In genomic region chr11:57776101-57776511, GRCh38 we compare ENCODE assay signal across 12 cellular contexts. TPM values are rescaled to one million over a fixed set of nuclear protein-coding genes. Genes with fewer than 3 reads are reported as not detected.
DNase-seq lines count a peak whose midpoint lies in the region; ATAC-seq, FAIRE-seq and TF ChIP-seq lines count a peak whose summit lies in the region.
"Had no signal": no experiment of that assay in that cellular context is flagged by ENCODE, and none has a peak within 500 bp of the region (broad histone marks: within the 10 kb centered on the region; RNA-seq: fewer than 3 reads in every experiment).

No MANE protein-coding gene starts in this region.

- peak overlapping the region; percentile 74 for H3K4me3 Mint-ChIP-seq in neural crest cell

- TF ChIP-seq RAD21 in A549 (conservative IDR thresholded peaks at IDR 0.05 in 1 of 2, IDR thresholded peaks at IDR 0.05 in 1 of 2) = no peak

- no peaks in the 10 kb centered on the region for H3K9me3 Mint-ChIP-seq in neural crest cell

- CTCF ChIA-PET in A549 (lab: Yijun Ruan, JAX) = interaction anchor here (0.6 to 2.3 kb wide), 5 partner anchors 8 to 25 kb away, joined by 3 to 12 read pairs (median 4); partner anchors contain the start of gene BTBD18

- H3K4me1 Mint-ChIP-seq in neural crest cell = peaks cover 76% of the 10 kb centered on the region

- H3K4me3 ChIP-seq in A549 (no peak overlapping the region), NT2/D1 (ENCODE audit: insufficient read length, low read depth) (no peak overlapping the region), esophagus (ENCODE audit: low read depth in 1 of 2, low read length in 2 of 2) (peak overlapping the region in 1 of 2 donors; percentile 2)

- ATAC-seq in A549 = no peak
- no peak for ATAC-seq in HG02981 (IDR thresholded peaks at IDR 0.05; ENCODE audit: unreplicated experiment)

- TF ChIP-seq POLR2A in A549 (IDR thresholded peaks at IDR 0.05; ENCODE audit: low read length) = no peak

- peak overlapping the region; percentile 36 for H3K9ac ChIP-seq in NT2/D1 (ENCODE audit: insufficient read length, low read depth)

- no peaks in the 10 kb centered on the region for H3K9me3 ChIP-seq in A549
- no peaks in the 10 kb centered on the region for H3K9me3 ChIP-seq in NT2/D1 (ENCODE audit: insufficient read depth, low read length)
- H3K9me3 ChIP-seq in esophagus (ENCODE audit: control insufficient read depth in 2 of 2, insufficient read depth in 1 of 2, low read depth in 1 of 2, low read length in 1 of 2) = no peaks in the 10 kb centered on the region

- POLR2A ChIA-PET in A549 (lab: Yijun Ruan, JAX) = interaction anchor here (1.2 kb wide), 1 partner anchor 27 kb away, joined by 3 read pairs; no protein-coding TSS in a partner anchor

- H3K4me2 ChIP-seq in A549 = peak overlapping the region; percentile 93

- DNase-seq in A549 (ENCODE audit: low read depth in 1 of 2, low spot score in 1 of 2) (no peak), NT2/D1 (ENCODE audit: low read depth, low spot score) (no peak), neural crest cell (ENCODE audit: low read depth, low spot score) (no peak), UCSD-AML1 (lab: John Stamatoyannopoulos, UW; ENCODE audit: unreplicated experiment) (no peak), HT-29 (ENCODE audit: low spot score) (no peak), NCI-H128 (lab: John Stamatoyannopoulos, UW; ENCODE audit: unreplicated experiment) (no peak)
- DNase-seq: activated CD4-positive, CD25-positive, alpha-beta regulatory T cell; C1 segment of cervical spinal cord; NCI-H2171 had no signal

- H3K27ac ChIP-seq in A549 = peak overlapping the region; percentile 83 to 88; a peak in 5 of 6 replicates
- H3K27ac ChIP-seq in esophagus (ENCODE audit: low read depth in 2 of 2, low read length in 1 of 2) = peak overlapping the region; percentile 87 to 89

- H3K27me3 ChIP-seq in NT2/D1 (ENCODE audit: insufficient read depth, insufficient read length) = no peaks in the 10 kb centered on the region
- H3K27me3 ChIP-seq in esophagus (ENCODE audit: control insufficient read depth in 1 of 2, insufficient read depth in 2 of 2, low read length in 2 of 2) = no peaks in the 10 kb centered on the region

- TF ChIP-seq CTCF in A549 (IDR thresholded peaks at IDR 0.05) (no peak), neural crest cell (conservative IDR thresholded peaks at IDR 0.05) (no peak)

- no peaks in the 10 kb centered on the region for H3K27me3 Mint-ChIP-seq in neural crest cell (ENCODE audit: low read depth)

- no peak for TF ChIP-seq EP300 in A549 (IDR thresholded peaks at IDR 0.05)

- no peak for FAIRE-seq in A549 (lab: Jason Lieb, UNC)
- FAIRE-seq: colon had no signal

- peaks cover 89% of the 10 kb centered on the region for H3K4me1 ChIP-seq in A549
- H3K4me1 ChIP-seq in NT2/D1 (ENCODE audit: insufficient read depth, insufficient read length) = no peaks in the 10 kb centered on the region
- H3K4me1 ChIP-seq in esophagus (ENCODE audit: control insufficient read depth in 2 of 2, insufficient read depth in 2 of 2, low read length in 1 of 2) = peaks cover 8 to 10% of the 10 kb centered on the region in 2 donors

- peaks cover 4% of the 10 kb centered on the region for H3K36me3 Mint-ChIP-seq in neural crest cell (ENCODE audit: low read depth)

- H3K27ac Mint-ChIP-seq in neural crest cell (ENCODE audit: unreplicated experiment) = peak overlapping the region; percentile 48

- 78% methylated on average over 2 of the region's 2 CpGs for WGBS in A549 (ENCODE audit: missing lambda C conversion rate)
- WGBS in esophagus, 2 donors = 40 to 47% methylated on average over 2 of the region's 2 CpGs

- H3K36me3 ChIP-seq in NT2/D1 (ENCODE audit: insufficient read depth, insufficient read length, low read length) (peaks cover 21% of the 10 kb centered on the region), esophagus (ENCODE audit: control insufficient read depth in 2 of 2, insufficient read depth in 2 of 2, low read length in 1 of 2) (no peaks in the 10 kb centered on the region)

TF ChIP-seq in A549, 52 proteins besides CTCF, POLR2A, EP300 and RAD21:
- no peak for TF ChIP-seq ESRRA (IDR thresholded peaks at IDR 0.05; ENCODE audit: borderline replicate concordance, low read length)

RNA-seq across cellular contexts. Expression of gene CTNND1, which starts 14.5 kb away (rescaled TPM):
- 146 and 148 TPM in 2 replicates for polyA plus RNA-seq in A549 (2011; rRNA removed)
- polyA plus RNA-seq in A549 (2012; cell fraction: cytosol; rRNA removed) = 54.5 and 62.5 TPM in 2 replicates
- 107 and 112 TPM in 2 replicates for polyA plus RNA-seq in A549 (2012; cell fraction: nucleus; rRNA removed)
- polyA plus RNA-seq in A549 (2017; fragmentation: RNase III; extraction: RNeasy Plus Mini Kit Qiagen cat#74134 plus additional on column Dnase treatment) = 72.8 to 74.5 TPM (median 74.1 TPM) in 3 replicates
- polyA minus RNA-seq in A549 (2011; rRNA and poly(A)+ RNA removed) = 431 and 540 TPM in 2 replicates
- 100 to 1,000 TPM in 1 of 2 donors, 10 to 100 TPM in 1; 89.7 to 125 TPM for polyA plus RNA-seq in esophagus
- 144 TPM in 2 replicates for total RNA-seq in neural crest cell
- 134 and 185 TPM in 2 replicates for total RNA-seq in HT-29 (2014; rRNA removed; shearing (Covaris generic))

RNA-seq across cellular contexts. Expression of gene BTBD18, which starts 24.5 kb away (rescaled TPM):
- polyA plus RNA-seq in A549 (2011; rRNA removed) (not detected in 2 replicates), A549 (2017; fragmentation: RNase III; extraction: RNeasy Plus Mini Kit Qiagen cat#74134 plus additional on column Dnase treatment) (not detected in 3 replicates), esophagus (under 1 TPM in 1 of 2 donors, not detected in 1; 0.02 TPM)
- not detected in 2 replicates for polyA plus RNA-seq in A549 (2012; cell fraction: cytosol; rRNA removed)
- not detected in 2 replicates for polyA plus RNA-seq in A549 (2012; cell fraction: nucleus; rRNA removed)
- polyA minus RNA-seq in A549 (2011; rRNA and poly(A)+ RNA removed) = not detected in 2 replicates
- not detected in 2 replicates for total RNA-seq in neural crest cell
- not detected in 2 replicates for total RNA-seq in HT-29 (2014; rRNA removed; shearing (Covaris generic))

RNA-seq across cellular contexts. Expression of gene SELENOH, which starts 34.8 kb away (rescaled TPM):
- 99.7 and 115 TPM in 2 replicates for polyA plus RNA-seq in A549 (2011; rRNA removed)
- 202 and 204 TPM in 2 replicates for polyA plus RNA-seq in A549 (2012; cell fraction: cytosol; rRNA removed)
- 138 and 154 TPM in 2 replicates for polyA plus RNA-seq in A549 (2012; cell fraction: nucleus; rRNA removed)
- 91.4 to 96.3 TPM (median 91.8 TPM) in 3 replicates for polyA plus RNA-seq in A549 (2017; fragmentation: RNase III; extraction: RNeasy Plus Mini Kit Qiagen cat#74134 plus additional on column Dnase treatment)
- 9.0 and 11.6 TPM in 2 replicates for polyA minus RNA-seq in A549 (2011; rRNA and poly(A)+ RNA removed)
- polyA plus RNA-seq in esophagus = 100 to 1,000 TPM in 1 of 2 donors, 10 to 100 TPM in 1; 87.4 to 115 TPM
- total RNA-seq in neural crest cell = 208 and 212 TPM in 2 replicates
- total RNA-seq in HT-29 (2014; rRNA removed; shearing (Covaris generic)) = 352 and 413 TPM in 2 replicates
